1 cellular context compared by ENCODE assay signal in the genomic region with DNA sequence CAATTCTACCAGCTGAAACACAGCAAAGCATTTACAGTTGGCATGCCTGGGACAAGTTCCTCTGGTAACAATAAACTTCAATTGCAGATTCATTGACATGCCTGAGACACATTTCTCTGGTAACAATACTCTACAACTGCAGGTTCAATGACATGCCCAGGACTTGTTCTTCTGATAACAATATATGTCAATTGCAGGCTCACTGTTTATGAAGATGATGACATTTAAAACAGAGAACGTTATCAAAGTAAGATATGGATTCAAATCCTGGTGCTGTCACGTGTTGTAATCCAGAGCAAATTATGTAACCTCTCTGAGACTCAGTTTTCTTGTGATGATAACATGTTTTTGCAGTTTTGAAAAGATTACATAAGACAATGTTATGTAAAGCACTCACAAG.
TF ChIP-seq lines count a peak whose summit lies in the region.

No MANE protein-coding gene starts in this region.

TF ChIP-seq in GM12878, 131 proteins besides CTCF, POLR2A, EP300 and RAD21:
- TF ChIP-seq ZNF622 (IDR thresholded peaks at IDR 0.05) (no peak), HCFC1 (IDR thresholded peaks at IDR 0.05; ENCODE audit: low read length) (no peak), TCF12 (IDR thresholded peaks at IDR 0.05; ENCODE audit: low read depth, low read length) (no peak), HDGF (IDR thresholded peaks at IDR 0.05) (no peak), MEF2B (IDR thresholded peaks at IDR 0.05; ENCODE audit: partially characterized antibody, poor library complexity, severe bottlenecking) (no peak), RFX5 (IDR thresholded peaks at IDR 0.05; ENCODE audit: low read depth, low read length) (no peak), FOXM1 (IDR thresholded peaks at IDR 0.05; ENCODE audit: low read depth, low read length) (no peak)
- TF ChIP-seq, protein P1, sequence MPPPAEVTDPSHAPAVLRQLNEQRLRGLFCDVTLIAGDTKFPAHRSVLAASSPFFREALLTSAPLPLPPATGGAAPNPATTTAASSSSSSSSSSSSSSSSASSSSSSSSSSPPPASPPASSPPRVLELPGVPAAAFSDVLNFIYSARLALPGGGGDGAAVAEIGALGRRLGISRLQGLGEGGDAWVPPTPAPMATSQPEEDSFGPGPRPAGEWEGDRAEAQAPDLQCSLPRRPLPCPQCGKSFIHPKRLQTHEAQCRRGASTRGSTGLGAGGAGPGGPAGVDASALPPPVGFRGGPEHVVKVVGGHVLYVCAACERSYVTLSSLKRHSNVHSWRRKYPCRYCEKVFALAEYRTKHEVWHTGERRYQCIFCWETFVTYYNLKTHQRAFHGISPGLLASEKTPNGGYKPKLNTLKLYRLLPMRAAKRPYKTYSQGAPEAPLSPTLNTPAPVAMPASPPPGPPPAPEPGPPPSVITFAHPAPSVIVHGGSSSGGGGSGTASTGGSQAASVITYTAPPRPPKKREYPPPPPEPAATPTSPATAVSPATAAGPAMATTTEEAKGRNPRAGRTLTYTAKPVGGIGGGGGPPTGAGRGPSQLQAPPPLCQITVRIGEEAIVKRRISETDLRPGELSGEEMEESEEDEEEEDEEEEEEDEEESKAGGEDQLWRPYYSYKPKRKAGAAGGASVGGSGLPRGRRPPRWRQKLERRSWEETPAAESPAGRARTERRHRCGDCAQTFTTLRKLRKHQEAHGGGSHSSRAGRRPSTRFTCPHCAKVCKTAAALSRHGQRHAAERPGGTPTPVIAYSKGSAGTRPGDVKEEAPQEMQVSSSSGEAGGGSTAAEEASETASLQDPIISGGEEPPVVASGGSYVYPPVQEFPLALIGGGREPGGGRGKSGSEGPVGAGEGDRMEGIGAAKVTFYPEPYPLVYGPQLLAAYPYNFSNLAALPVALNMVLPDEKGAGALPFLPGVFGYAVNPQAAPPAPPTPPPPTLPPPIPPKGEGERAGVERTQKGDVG (CRISPR knock-in tag; IDR thresholded peaks at IDR 0.05), result no peak
- TF ChIP-seq, protein P2, sequence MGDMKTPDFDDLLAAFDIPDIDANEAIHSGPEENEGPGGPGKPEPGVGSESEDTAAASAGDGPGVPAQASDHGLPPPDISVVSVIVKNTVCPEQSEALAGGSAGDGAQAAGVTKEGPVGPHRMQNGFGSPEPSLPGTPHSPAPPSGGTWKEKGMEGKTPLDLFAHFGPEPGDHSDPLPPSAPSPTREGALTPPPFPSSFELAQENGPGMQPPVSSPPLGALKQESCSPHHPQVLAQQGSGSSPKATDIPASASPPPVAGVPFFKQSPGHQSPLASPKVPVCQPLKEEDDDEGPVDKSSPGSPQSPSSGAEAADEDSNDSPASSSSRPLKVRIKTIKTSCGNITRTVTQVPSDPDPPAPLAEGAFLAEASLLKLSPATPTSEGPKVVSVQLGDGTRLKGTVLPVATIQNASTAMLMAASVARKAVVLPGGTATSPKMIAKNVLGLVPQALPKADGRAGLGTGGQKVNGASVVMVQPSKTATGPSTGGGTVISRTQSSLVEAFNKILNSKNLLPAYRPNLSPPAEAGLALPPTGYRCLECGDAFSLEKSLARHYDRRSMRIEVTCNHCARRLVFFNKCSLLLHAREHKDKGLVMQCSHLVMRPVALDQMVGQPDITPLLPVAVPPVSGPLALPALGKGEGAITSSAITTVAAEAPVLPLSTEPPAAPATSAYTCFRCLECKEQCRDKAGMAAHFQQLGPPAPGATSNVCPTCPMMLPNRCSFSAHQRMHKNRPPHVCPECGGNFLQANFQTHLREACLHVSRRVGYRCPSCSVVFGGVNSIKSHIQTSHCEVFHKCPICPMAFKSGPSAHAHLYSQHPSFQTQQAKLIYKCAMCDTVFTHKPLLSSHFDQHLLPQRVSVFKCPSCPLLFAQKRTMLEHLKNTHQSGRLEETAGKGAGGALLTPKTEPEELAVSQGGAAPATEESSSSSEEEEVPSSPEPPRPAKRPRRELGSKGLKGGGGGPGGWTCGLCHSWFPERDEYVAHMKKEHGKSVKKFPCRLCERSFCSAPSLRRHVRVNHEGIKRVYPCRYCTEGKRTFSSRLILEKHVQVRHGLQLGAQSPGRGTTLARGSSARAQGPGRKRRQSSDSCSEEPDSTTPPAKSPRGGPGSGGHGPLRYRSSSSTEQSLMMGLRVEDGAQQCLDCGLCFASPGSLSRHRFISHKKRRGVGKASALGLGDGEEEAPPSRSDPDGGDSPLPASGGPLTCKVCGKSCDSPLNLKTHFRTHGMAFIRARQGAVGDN (IDR thresholded peaks at IDR 0.05), result no peak
